Comparison of ENCODE assay signal across 1 cellular context in the genomic region with DNA sequence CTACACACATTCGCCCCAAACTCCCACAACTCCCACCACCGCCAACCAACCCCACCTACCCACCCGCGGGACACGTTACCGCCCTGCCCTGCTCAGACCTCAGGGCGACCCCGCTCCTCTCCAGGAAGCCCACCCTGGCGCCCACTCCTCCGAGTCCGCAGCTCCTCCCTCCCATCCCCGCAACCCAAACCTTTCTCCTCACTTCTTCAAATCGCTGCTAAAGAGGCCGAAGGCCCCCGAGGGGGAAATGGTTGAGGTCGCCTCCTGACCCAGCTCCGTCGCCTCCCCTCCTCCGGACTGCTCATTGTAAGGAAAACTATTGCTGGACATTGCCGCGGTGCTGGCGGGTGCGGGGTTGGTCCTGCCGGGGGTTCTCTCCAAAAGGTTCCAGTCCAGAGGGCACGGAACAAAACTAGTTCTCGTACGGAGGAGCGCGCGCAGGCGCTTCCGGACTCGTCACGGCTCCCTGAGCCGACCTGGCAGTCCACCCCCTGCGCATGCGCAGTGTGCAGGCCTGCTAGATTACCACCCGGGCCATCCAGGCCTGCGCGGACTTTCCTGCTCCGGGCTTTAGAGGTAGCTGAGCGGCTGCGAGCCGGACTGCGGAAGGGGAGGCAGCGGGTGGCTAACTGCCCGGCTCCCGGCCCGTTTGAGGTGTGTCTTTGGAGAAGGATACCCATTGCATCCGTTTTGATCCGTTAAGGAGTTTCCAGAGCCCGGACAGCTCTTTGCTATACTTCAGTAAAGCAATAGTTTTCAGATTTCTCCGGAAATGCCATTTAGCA.
TF ChIP-seq lines count a peak whose summit lies in the region.

A gene with protein sequence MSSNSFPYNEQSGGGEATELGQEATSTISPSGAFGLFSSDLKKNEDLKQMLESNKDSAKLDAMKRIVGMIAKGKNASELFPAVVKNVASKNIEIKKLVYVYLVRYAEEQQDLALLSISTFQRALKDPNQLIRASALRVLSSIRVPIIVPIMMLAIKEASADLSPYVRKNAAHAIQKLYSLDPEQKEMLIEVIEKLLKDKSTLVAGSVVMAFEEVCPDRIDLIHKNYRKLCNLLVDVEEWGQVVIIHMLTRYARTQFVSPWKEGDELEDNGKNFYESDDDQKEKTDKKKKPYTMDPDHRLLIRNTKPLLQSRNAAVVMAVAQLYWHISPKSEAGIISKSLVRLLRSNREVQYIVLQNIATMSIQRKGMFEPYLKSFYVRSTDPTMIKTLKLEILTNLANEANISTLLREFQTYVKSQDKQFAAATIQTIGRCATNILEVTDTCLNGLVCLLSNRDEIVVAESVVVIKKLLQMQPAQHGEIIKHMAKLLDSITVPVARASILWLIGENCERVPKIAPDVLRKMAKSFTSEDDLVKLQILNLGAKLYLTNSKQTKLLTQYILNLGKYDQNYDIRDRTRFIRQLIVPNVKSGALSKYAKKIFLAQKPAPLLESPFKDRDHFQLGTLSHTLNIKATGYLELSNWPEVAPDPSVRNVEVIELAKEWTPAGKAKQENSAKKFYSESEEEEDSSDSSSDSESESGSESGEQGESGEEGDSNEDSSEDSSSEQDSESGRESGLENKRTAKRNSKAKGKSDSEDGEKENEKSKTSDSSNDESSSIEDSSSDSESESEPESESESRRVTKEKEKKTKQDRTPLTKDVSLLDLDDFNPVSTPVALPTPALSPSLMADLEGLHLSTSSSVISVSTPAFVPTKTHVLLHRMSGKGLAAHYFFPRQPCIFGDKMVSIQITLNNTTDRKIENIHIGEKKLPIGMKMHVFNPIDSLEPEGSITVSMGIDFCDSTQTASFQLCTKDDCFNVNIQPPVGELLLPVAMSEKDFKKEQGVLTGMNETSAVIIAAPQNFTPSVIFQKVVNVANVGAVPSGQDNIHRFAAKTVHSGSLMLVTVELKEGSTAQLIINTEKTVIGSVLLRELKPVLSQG (minus strand): TSS at position 449 of the 785 bp plus-strand sequence. CDS start 119 bp downstream, at position 330.

TF ChIP-seq in HepG2, 621 proteins besides CTCF, POLR2A, EP300 and RAD21 (continued from another document and continues in another):
- TF ChIP-seq, protein P1, sequence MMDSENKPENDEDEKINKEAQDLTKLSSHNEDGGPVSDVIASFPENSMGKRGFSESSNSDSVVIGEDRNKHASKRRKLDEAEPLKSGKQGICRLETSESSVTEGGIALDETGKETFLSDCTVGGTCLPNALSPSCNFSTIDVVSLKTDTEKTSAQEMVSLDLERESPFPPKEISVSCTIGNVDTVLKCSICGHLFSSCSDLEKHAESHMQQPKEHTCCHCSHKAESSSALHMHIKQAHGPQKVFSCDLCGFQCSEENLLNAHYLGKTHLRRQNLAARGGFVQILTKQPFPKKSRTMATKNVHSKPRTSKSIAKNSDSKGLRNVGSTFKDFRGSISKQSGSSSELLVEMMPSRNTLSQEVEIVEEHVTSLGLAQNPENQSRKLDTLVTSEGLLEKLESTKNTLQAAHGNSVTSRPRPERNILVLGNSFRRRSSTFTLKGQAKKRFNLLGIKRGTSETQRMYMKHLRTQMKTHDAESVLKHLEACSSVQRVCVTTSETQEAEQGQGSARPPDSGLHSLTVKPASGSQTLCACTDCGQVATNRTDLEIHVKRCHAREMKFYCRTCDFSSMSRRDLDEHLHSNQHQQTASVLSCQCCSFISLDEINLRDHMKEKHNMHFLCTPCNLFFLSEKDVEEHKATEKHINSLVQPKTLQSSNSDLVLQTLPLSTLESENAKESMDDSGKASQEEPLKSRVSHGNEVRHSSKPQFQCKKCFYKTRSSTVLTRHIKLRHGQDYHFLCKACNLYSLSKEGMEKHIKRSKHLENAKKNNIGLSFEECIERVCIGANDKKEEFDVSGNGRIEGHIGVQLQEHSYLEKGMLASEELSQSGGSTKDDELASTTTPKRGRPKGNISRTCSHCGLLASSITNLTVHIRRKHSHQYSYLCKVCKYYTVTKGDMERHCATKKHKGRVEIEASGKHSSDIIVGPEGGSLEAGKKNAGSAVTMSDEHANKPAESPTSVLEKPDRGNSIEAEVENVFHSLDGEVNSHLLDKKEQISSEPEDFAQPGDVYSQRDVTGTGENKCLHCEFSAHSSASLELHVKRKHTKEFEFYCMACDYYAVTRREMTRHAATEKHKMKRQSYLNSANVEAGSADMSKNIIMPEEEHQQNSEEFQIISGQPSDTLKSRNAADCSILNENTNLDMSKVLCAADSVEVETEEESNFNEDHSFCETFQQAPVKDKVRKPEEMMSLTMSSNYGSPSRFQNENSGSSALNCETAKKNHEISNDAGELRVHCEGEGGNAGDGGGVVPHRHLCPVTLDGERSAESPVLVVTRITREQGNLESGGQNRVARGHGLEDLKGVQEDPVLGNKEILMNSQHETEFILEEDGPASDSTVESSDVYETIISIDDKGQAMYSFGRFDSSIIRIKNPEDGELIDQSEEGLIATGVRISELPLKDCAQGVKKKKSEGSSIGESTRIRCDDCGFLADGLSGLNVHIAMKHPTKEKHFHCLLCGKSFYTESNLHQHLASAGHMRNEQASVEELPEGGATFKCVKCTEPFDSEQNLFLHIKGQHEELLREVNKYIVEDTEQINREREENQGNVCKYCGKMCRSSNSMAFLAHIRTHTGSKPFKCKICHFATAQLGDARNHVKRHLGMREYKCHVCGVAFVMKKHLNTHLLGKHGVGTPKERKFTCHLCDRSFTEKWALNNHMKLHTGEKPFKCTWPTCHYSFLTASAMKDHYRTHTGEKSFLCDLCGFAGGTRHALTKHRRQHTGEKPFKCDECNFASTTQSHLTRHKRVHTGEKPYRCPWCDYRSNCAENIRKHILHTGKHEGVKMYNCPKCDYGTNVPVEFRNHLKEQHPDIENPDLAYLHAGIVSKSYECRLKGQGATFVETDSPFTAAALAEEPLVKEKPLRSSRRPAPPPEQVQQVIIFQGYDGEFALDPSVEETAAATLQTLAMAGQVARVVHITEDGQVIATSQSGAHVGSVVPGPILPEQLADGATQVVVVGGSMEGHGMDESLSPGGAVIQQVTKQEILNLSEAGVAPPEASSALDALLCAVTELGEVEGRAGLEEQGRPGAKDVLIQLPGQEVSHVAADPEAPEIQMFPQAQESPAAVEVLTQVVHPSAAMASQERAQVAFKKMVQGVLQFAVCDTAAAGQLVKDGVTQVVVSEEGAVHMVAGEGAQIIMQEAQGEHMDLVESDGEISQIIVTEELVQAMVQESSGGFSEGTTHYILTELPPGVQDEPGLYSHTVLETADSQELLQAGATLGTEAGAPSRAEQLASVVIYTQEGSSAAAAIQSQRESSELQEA (CRISPR knock-in tag; IDR thresholded peaks at IDR 0.05; ENCODE audit: not compliant biosample characterization) = no peak
- TF ChIP-seq, protein P2, sequence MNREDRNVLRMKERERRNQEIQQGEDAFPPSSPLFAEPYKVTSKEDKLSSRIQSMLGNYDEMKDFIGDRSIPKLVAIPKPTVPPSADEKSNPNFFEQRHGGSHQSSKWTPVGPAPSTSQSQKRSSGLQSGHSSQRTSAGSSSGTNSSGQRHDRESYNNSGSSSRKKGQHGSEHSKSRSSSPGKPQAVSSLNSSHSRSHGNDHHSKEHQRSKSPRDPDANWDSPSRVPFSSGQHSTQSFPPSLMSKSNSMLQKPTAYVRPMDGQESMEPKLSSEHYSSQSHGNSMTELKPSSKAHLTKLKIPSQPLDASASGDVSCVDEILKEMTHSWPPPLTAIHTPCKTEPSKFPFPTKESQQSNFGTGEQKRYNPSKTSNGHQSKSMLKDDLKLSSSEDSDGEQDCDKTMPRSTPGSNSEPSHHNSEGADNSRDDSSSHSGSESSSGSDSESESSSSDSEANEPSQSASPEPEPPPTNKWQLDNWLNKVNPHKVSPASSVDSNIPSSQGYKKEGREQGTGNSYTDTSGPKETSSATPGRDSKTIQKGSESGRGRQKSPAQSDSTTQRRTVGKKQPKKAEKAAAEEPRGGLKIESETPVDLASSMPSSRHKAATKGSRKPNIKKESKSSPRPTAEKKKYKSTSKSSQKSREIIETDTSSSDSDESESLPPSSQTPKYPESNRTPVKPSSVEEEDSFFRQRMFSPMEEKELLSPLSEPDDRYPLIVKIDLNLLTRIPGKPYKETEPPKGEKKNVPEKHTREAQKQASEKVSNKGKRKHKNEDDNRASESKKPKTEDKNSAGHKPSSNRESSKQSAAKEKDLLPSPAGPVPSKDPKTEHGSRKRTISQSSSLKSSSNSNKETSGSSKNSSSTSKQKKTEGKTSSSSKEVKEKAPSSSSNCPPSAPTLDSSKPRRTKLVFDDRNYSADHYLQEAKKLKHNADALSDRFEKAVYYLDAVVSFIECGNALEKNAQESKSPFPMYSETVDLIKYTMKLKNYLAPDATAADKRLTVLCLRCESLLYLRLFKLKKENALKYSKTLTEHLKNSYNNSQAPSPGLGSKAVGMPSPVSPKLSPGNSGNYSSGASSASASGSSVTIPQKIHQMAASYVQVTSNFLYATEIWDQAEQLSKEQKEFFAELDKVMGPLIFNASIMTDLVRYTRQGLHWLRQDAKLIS (CRISPR knock-in tag; IDR thresholded peaks at IDR 0.05) = no peak
- peak; percentile 75; the same call in 1 of the 2 replicates for TF ChIP-seq ZFP41 (CRISPR knock-in tag; IDR thresholded peaks at IDR 0.05; ENCODE audit: borderline replicate concordance)
- TF ChIP-seq FOXM1 (CRISPR knock-in tag; IDR thresholded peaks at IDR 0.05) = no peak
- TF ChIP-seq CHD4 (IDR thresholded peaks at IDR 0.05; ENCODE audit: borderline replicate concordance, low read length) = no peak
- no peak for TF ChIP-seq NCOA5 (CRISPR knock-in tag; IDR thresholded peaks at IDR 0.05)
- no peak for TF ChIP-seq TEAD2 (CRISPR knock-in tag; IDR thresholded peaks at IDR 0.05)
- TF ChIP-seq ZNF550 (CRISPR knock-in tag; IDR thresholded peaks at IDR 0.05; ENCODE audit: borderline replicate concordance) = no peak
- no peak for TF ChIP-seq RNF2 (conservative IDR thresholded peaks at IDR 0.05; ENCODE audit: low read depth)
- no peak for TF ChIP-seq NCOA1 (CRISPR knock-in tag; IDR thresholded peaks at IDR 0.05)
- no peak for TF ChIP-seq ARNT (IDR thresholded peaks at IDR 0.05)
- TF ChIP-seq TP53 (CRISPR knock-in tag; conservative IDR thresholded peaks at IDR 0.05) = no peak
- 0 out of 2 replicates have a peak, but pooled peaks have one; percentile 23 for TF ChIP-seq SRY (CRISPR knock-in tag; IDR thresholded peaks at IDR 0.05)
- TF ChIP-seq, protein P3, sequence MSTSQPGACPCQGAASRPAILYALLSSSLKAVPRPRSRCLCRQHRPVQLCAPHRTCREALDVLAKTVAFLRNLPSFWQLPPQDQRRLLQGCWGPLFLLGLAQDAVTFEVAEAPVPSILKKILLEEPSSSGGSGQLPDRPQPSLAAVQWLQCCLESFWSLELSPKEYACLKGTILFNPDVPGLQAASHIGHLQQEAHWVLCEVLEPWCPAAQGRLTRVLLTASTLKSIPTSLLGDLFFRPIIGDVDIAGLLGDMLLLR (CRISPR knock-in tag; IDR thresholded peaks at IDR 0.05) = no peak
- no peak for TF ChIP-seq SMARCC2 (IDR thresholded peaks at IDR 0.05)
- peak; percentile 47 for TF ChIP-seq FOSL2 (CRISPR knock-in tag; IDR thresholded peaks at IDR 0.05)
- 0 out of 2 replicates have a peak, but pooled peaks have one; percentile 6 for TF ChIP-seq GZF1 (CRISPR knock-in tag; IDR thresholded peaks at IDR 0.05)
- TF ChIP-seq, protein P4, sequence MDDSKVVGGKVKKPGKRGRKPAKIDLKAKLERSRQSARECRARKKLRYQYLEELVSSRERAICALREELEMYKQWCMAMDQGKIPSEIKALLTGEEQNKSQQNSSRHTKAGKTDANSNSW (CRISPR knock-in tag; IDR thresholded peaks at IDR 0.05; ENCODE audit: borderline replicate concordance) = no peak
- TF ChIP-seq ZNF317 (CRISPR knock-in tag; IDR thresholded peaks at IDR 0.05) = no peak
- TF ChIP-seq SMAD9 (CRISPR knock-in tag; IDR thresholded peaks at IDR 0.05) = no peak; the same call in 1 of the 2 replicates
- TF ChIP-seq, protein P5, sequence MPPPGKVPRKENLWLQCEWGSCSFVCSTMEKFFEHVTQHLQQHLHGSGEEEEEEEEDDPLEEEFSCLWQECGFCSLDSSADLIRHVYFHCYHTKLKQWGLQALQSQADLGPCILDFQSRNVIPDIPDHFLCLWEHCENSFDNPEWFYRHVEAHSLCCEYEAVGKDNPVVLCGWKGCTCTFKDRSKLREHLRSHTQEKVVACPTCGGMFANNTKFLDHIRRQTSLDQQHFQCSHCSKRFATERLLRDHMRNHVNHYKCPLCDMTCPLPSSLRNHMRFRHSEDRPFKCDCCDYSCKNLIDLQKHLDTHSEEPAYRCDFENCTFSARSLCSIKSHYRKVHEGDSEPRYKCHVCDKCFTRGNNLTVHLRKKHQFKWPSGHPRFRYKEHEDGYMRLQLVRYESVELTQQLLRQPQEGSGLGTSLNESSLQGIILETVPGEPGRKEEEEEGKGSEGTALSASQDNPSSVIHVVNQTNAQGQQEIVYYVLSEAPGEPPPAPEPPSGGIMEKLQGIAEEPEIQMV (CRISPR knock-in tag; IDR thresholded peaks at IDR 0.05; ENCODE audit: low read depth) = no peak
- no peak for TF ChIP-seq ZNF720 (CRISPR knock-in tag; IDR thresholded peaks at IDR 0.05)
- no peak for TF ChIP-seq ZNF3 (CRISPR knock-in tag; IDR thresholded peaks at IDR 0.05)
- TF ChIP-seq, protein P6, sequence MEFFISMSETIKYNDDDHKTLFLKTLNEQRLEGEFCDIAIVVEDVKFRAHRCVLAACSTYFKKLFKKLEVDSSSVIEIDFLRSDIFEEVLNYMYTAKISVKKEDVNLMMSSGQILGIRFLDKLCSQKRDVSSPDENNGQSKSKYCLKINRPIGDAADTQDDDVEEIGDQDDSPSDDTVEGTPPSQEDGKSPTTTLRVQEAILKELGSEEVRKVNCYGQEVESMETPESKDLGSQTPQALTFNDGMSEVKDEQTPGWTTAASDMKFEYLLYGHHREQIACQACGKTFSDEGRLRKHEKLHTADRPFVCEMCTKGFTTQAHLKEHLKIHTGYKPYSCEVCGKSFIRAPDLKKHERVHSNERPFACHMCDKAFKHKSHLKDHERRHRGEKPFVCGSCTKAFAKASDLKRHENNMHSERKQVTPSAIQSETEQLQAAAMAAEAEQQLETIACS (CRISPR knock-in tag; IDR thresholded peaks at IDR 0.05) = peak; percentile 58
- TF ChIP-seq ZEB1 (IDR thresholded peaks at IDR 0.05; ENCODE audit: insufficient replicate concordance, low read depth) = no peak
- TF ChIP-seq ZNF660 (CRISPR knock-in tag; IDR thresholded peaks at IDR 0.05; ENCODE audit: borderline replicate concordance, low read depth) = no peak
